In genomic region chr22:32127904-32128303, GRCh38 we compare ENCODE assay signal across 29 cellular contexts. TPM values are rescaled to one million over a fixed set of nuclear protein-coding genes. Genes with fewer than 3 reads are reported as not detected.
DNase-seq lines count a peak whose midpoint lies in the region; ATAC-seq and TF ChIP-seq lines count a peak whose summit lies in the region.
"Had no signal": no experiment of that assay in that cellular context is flagged by ENCODE, and none has a peak within 500 bp of the region (broad histone marks: within the 10 kb centered on the region; RNA-seq: fewer than 3 reads in every experiment).

No MANE protein-coding gene starts in this region.

- no peak overlapping the region for H3K9ac ChIP-seq in DND-41 (ENCODE audit: low read depth, low read length)
- H3K9ac ChIP-seq in HCT116 (ENCODE audit: low read length): no peak overlapping the region
- H3K9ac ChIP-seq in mesendoderm (ENCODE audit: low read length): peak overlapping the region; percentile 21
- H3K9ac ChIP-seq: BLaER1 had no signal

- H3K4me2 ChIP-seq in DND-41 (ENCODE audit: insufficient read depth, low read length) (no peak overlapping the region), HCT116 (ENCODE audit: low read length) (no peak overlapping the region), mesendoderm (ENCODE audit: low read length) (no peak overlapping the region)
- H3K4me2 ChIP-seq: BLaER1 had no signal

- peak overlapping the region; percentile 67 for H3K56ac ChIP-seq in mesendoderm (ENCODE audit: low read length)

- H3K27ac ChIP-seq in DND-41 (ENCODE audit: low read length) (no peak overlapping the region), HCT116 (ENCODE audit: low read depth, low read length) (no peak overlapping the region), VCaP (peak overlapping the region; percentile 18; the same call in 1 of the 2 replicates), mesendoderm (ENCODE audit: low read depth, low read length) (no peak overlapping the region), right lobe of liver (no peak overlapping the region)
- H3K27ac ChIP-seq: BLaER1, gastroesophageal sphincter, left lung, upper lobe of left lung had no signal

- H3K9me3 ChIP-seq in DND-41 (ENCODE audit: insufficient read depth, low read length, severe bottlenecking) (no peaks in the 10 kb centered on the region), HCT116 (ENCODE audit: control insufficient read depth in 1 of 2, insufficient read depth in 1 of 2, low read depth in 1 of 2, low read length in 2 of 2) (no peaks in the 10 kb centered on the region), right lobe of liver (no peaks in the 10 kb centered on the region)
- H3K9me3 ChIP-seq: BLaER1, gastroesophageal sphincter, left lung, upper lobe of left lung had no signal

- WGBS in mesendoderm (ENCODE audit: extremely low coverage, insufficient coverage, low lambda C conversion rate): no CpG with 5 or more reads among the region's 4 CpGs
- 71% methylated on average over 4 of the region's 4 CpGs for WGBS in right lobe of liver (ENCODE audit: insufficient coverage, low coverage, low lambda C conversion rate, missing lambda C conversion rate)

- no peaks in the 10 kb centered on the region for H3K4me1 ChIP-seq in DND-41 (ENCODE audit: insufficient read depth, low read length)
- H3K4me1 ChIP-seq in HCT116 (ENCODE audit: control insufficient read depth in 1 of 2, insufficient read depth in 2 of 2, low read length in 2 of 2): no peaks in the 10 kb centered on the region
- H3K4me1 ChIP-seq in mesendoderm (ENCODE audit: control insufficient read depth, low read depth, low read length): peaks cover 2% of the 10 kb centered on the region
- H3K4me1 ChIP-seq in right lobe of liver: no peaks in the 10 kb centered on the region
- H3K4me1 ChIP-seq: gastroesophageal sphincter, left lung, upper lobe of left lung had no signal

- no TSS peak for BruUV-seq in HCT116 (replicated peaks; lab: Mats Ljungman, UMichigan)

- no peak overlapping the region for H3K4ac ChIP-seq in mesendoderm (ENCODE audit: low read depth, low read length)

- TF ChIP-seq CTCF in DND-41 (IDR thresholded peaks at IDR 0.05; ENCODE audit: borderline replicate concordance, extremely low read depth, low read length, poor library complexity, severe bottlenecking) (peak; percentile 10), HCT116 (IDR thresholded peaks at IDR 0.05 in 2 of 3, conservative IDR thresholded peaks at IDR 0.05 in 1 of 3; ENCODE audit: borderline replicate concordance in 1 of 3, insufficient read depth in 1 of 3, low read depth in 2 of 3, low read length in 2 of 3) (peak in 2 of 3 experiments; percentile 32 to 40; a peak in 4 of 6 replicates), VCaP (conservative IDR thresholded peaks at IDR 0.05) (no peak), right lobe of liver (IDR thresholded peaks at IDR 0.05) (no peak)

- POLR2A ChIA-PET in HCT116 (lab: Charles Lee): no interaction called here

- DNase-seq in DND-41 (no peak), HCT116 (ENCODE audit: low read depth, low spot score) (no peak), mesendoderm (peak; percentile 82), right lobe of liver (no peak), NCI-H2227 treated with DMSO at 0.1 percent for 48 hours (lab: John Stamatoyannopoulos, UW) (no peak)
- no peak for DNase-seq in central memory CD4-positive, alpha-beta T cell
- DNase-seq: activated CD8-positive, alpha-beta T cell treated with anti-CD3 and anti-CD28 coated beads, Interleukin-2, amount 10 ng/mL, durations not matched to agents 7 days and 5 days; activated effector memory CD4-positive, alpha-beta T cell treated with Interleukin-2 at 50 U/mL for 16 hours; activated naive CD8-positive, alpha-beta T cell treated with anti-CD3 and anti-CD28 coated beads for 36 hours; aorta; hippocampal formation; IMR-90; left lung; naive B cell; NCI-H1105 treated with DMSO at 0.1 percent for 48 hours; NCI-H1930; NCI-H526; RPMI8226; small intestine; stimulated activated CD4-positive, alpha-beta T cell treated with anti-CD3 and anti-CD28 coated beads, Interleukin-1b, Interleukin-23, amount 100 ng/mL, for 48 hours had no signal

- H4K8ac ChIP-seq in mesendoderm (ENCODE audit: low read depth, low read length): no peak overlapping the region

- H3K79me1 ChIP-seq in mesendoderm (ENCODE audit: low read length): no peaks in the 10 kb centered on the region

- no peak for ATAC-seq in DND-41 (ENCODE audit: insufficient read depth, low read depth)
- no peak for ATAC-seq in HCT116
- ATAC-seq in right lobe of liver: no peak
- ATAC-seq in GM18498 (IDR thresholded peaks at IDR 0.05; ENCODE audit: unreplicated experiment): no peak
- ATAC-seq: activated CD8-positive, alpha-beta T cell treated with anti-CD3 and anti-CD28 coated beads, Interleukin-2, amount 10 ng/mL, durations not matched to agents 7 days and 5 days; gastroesophageal sphincter; left lung had no signal

- H2AFZ ChIP-seq in DND-41 (ENCODE audit: low read depth, low read length): no peak overlapping the region
- no peak overlapping the region for H2AFZ ChIP-seq in HCT116 (ENCODE audit: low read depth, low read length, poor library complexity, severe bottlenecking)

- RAD21 ChIA-PET in HCT116 (lab: Charles Lee; ENCODE audit: low non-redundant PET in 1 of 2, low total read pairs in 2 of 2, uncharacterized antibody in 2 of 2, unreplicated experiment in 2 of 2): no interaction called here

- H3K9me2 ChIP-seq in HCT116 (ENCODE audit: insufficient read depth): no peaks in the 10 kb centered on the region

- H3K79me2 ChIP-seq in DND-41 (ENCODE audit: insufficient read depth, low read length) (no peaks in the 10 kb centered on the region), HCT116 (ENCODE audit: insufficient read depth, low read length) (no peaks in the 10 kb centered on the region), mesendoderm (ENCODE audit: control insufficient read depth, insufficient read depth, low read length) (no peaks in the 10 kb centered on the region)

- no peak overlapping the region for H3K18ac ChIP-seq in mesendoderm (ENCODE audit: low read length)

- CTCF ChIA-PET in HCT116 (lab: Charles Lee): no interaction called here

- H3K23ac ChIP-seq in mesendoderm (ENCODE audit: low read length): no peak overlapping the region

- H3K36me3 ChIP-seq in DND-41 (ENCODE audit: insufficient read depth, low read length) (no peaks in the 10 kb centered on the region), HCT116 (ENCODE audit: control insufficient read depth in 1 of 2, insufficient read depth in 2 of 2, low read length in 2 of 2) (no peaks in the 10 kb centered on the region), mesendoderm (ENCODE audit: control insufficient read depth, insufficient read depth, low read length) (no peaks in the 10 kb centered on the region), right lobe of liver (no peaks in the 10 kb centered on the region)
- H3K36me3 ChIP-seq: BLaER1, gastroesophageal sphincter, left lung, upper lobe of left lung had no signal

- no peak overlapping the region for H4K5ac ChIP-seq in mesendoderm (ENCODE audit: low read length)

- no peak overlapping the region for H2BK15ac ChIP-seq in mesendoderm (replicated peaks; ENCODE audit: low read depth)

- H3K4me3 ChIP-seq in DND-41 (ENCODE audit: low read depth in 1 of 2, low read length in 2 of 2) (no peak overlapping the region), HCT116 (replicated peaks in 1 of 2; ENCODE audit: low read depth in 1 of 2, low read length in 2 of 2) (no peak overlapping the region), mesendoderm (ENCODE audit: low read length) (no peak overlapping the region), right lobe of liver (no peak overlapping the region)
- H3K4me3 ChIP-seq: BLaER1, gastroesophageal sphincter, left lung, upper lobe of left lung had no signal

- no peaks in the 10 kb centered on the region for H3K27me3 ChIP-seq in DND-41 (ENCODE audit: insufficient read depth, low read length, poor library complexity)
- no peaks in the 10 kb centered on the region for H3K27me3 ChIP-seq in HCT116 (ENCODE audit: insufficient read depth, low read length)
- no peaks in the 10 kb centered on the region for H3K27me3 ChIP-seq in mesendoderm (ENCODE audit: insufficient read depth, low read length, poor library complexity)
- H3K27me3 ChIP-seq in right lobe of liver: no peaks in the 10 kb centered on the region
- H3K27me3 ChIP-seq: BLaER1, left lung, upper lobe of left lung had no signal

- no peak for TF ChIP-seq RAD21 in HCT116 (IDR thresholded peaks at IDR 0.05; ENCODE audit: low read depth)

- TF ChIP-seq POLR2A in HCT116 (IDR thresholded peaks at IDR 0.05; ENCODE audit: borderline replicate concordance, extremely low read depth, insufficient read depth, insufficient read length) (no peak), right lobe of liver (IDR thresholded peaks at IDR 0.05) (no peak)

- no peak overlapping the region for H2BK5ac ChIP-seq in mesendoderm (ENCODE audit: low read length)

- no peaks in the 10 kb centered on the region for H4K20me1 ChIP-seq in DND-41 (ENCODE audit: insufficient read depth, low read length)
- no peaks in the 10 kb centered on the region for H4K20me1 ChIP-seq in HCT116 (ENCODE audit: insufficient read depth)
- H4K20me1 ChIP-seq: BLaER1 had no signal

- no peak overlapping the region for H2BK120ac ChIP-seq in mesendoderm (ENCODE audit: low read depth, low read length)

- no peak overlapping the region for H2AK5ac ChIP-seq in mesendoderm (ENCODE audit: low read length)

- intact Hi-C loops in HCT116 (cut with micrococcal nuclease) (no loop called here), right lobe of liver (cut with DNase I) (no loop called here)

TF ChIP-seq in HCT116, 20 proteins besides CTCF, POLR2A, EP300 and RAD21 (continues in another document):
- no peak for TF ChIP-seq CEBPB (IDR thresholded peaks at IDR 0.05; ENCODE audit: low read depth)
- TF ChIP-seq MAX (IDR thresholded peaks at IDR 0.05): no peak
- TF ChIP-seq SP1 (IDR thresholded peaks at IDR 0.05; ENCODE audit: low read depth): no peak
- no peak for TF ChIP-seq JUND (IDR thresholded peaks at IDR 0.05)
- no peak for TF ChIP-seq FOSL1 (IDR thresholded peaks at IDR 0.05; ENCODE audit: low read depth)

RNA-seq across cellular contexts. Expression of gene C22orf42, which starts 31.2 kb away (rescaled TPM):
- not detected for total RNA-seq in HCT116 (2021; ENCODE audit: unreplicated experiment)
- polyA plus RNA-seq in HCT116 (2012): not detected in 2 replicates
- polyA plus RNA-seq in mesendoderm (2013, experiment 1 of 2): 0.62 TPM
- 0.67 TPM for polyA plus RNA-seq in mesendoderm (2013, experiment 2 of 2)
- total RNA-seq in right lobe of liver: not detected
- total RNA-seq: activated CD8-positive, alpha-beta T cell treated with anti-CD3 and anti-CD28 coated beads, Interleukin-2, amount 10 ng/mL, durations not matched to agents 7 days and 5 days; activated naive CD8-positive, alpha-beta T cell treated with anti-CD3 and anti-CD28 coated beads for 36 hours; aorta; gastroesophageal sphincter; IMR-90; left lung; M059J; omental fat pad; renal cortical epithelial cell; subcutaneous adipose tissue; upper lobe of left lung had no signal
- polyA plus RNA-seq: aorta, IMR-90 had no signal

Comparison
In these comparisons a context has a peak if more than half of its experiments do, and no peak if none do; other contexts are left out.
1. CTCF ChIP-seq: peak in DND-41 (single experiment) and HCT116 (2 of 3); none in VCaP (single experiment) and right lobe of liver (0 of 4).